In the genomic region with DNA sequence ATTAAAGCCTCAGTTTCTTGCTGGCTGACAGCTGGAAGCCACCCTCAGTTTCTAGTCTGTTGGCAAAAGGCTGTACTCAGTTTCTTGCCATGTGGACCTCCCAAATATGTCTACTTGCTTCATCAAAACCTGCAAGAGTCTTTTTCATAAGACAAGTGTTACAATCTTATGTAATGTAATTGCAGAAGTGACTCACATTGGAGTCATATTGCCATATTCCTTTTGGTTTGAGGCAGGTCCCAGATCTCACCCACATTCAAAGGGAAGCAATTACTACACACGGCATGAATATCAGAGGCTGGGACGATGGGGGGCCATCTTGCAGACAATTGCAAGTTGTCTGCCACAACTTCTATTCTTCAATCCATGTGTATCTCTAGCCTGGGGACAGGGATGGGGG, we compare ENCODE assay signal across 15 cellular contexts.
DNase-seq lines count a peak whose midpoint lies in the region; ATAC-seq, FAIRE-seq and TF ChIP-seq lines count a peak whose summit lies in the region.
"Had no signal": no experiment of that assay in that cellular context is flagged by ENCODE, and none has a peak within 500 bp of the region (broad histone marks: within the 10 kb centered on the region; RNA-seq: fewer than 3 reads in every experiment).

No MANE protein-coding gene starts in this region.

- WGBS in GM23248 (ENCODE audit: low coverage in 1 of 2, low lambda C conversion rate in 2 of 2, missing lambda C conversion rate in 2 of 2), 2 experiments, result 0 to 2% methylated on average over 2 of the region's 2 CpGs

- H3K4me3 ChIP-seq in GM23248 (no peak overlapping the region), bronchial epithelial cell (ENCODE audit: low read depth, low read length) (no peak overlapping the region)
- H3K4me3 ChIP-seq: left lung, transverse colon had no signal

- H3K9me3 ChIP-seq in GM23248 (ENCODE audit: low read depth), result no peaks in the 10 kb centered on the region
- H3K9me3 ChIP-seq: left lung, transverse colon had no signal

- ATAC-seq in HG02840 (IDR thresholded peaks at IDR 0.05; ENCODE audit: low FRiP score, unreplicated experiment), result no peak
- ATAC-seq: left lung; naive thymus-derived CD4-positive, alpha-beta T cell had no signal

- no peak for TF ChIP-seq CTCF in bronchial epithelial cell (IDR thresholded peaks at IDR 0.05; ENCODE audit: insufficient read depth, low read length, severe bottlenecking)

- no peak for FAIRE-seq in bronchial epithelial cell (lab: Jason Lieb, UNC)
- FAIRE-seq: colon had no signal

- H3K9ac ChIP-seq in GM23248, result no peak overlapping the region

- DNase-seq in GM23248 (peak; percentile 75), NOMO-1 (lab: John Stamatoyannopoulos, UW; ENCODE audit: unreplicated experiment in 2 of 2) (peak; percentile 67 to 80), bronchial epithelial cell (ENCODE audit: low read depth) (peak; percentile 86), putamen (ENCODE audit: low spot score) (peak; percentile 19), NCI-H1694 treated with DMSO at 0.1 percent for 48 hours (lab: John Stamatoyannopoulos, UW) (no peak)
- no peak for DNase-seq in activated T-cell treated with anti-CD3 and anti-CD28 coated beads, Interleukin-2, amount 50 U/mL, for 1 hour
- DNase-seq: activated CD4-positive, alpha-beta T cell treated with anti-CD3 and anti-CD28 coated beads for 4 hours; activated naive CD8-positive, alpha-beta T cell treated with anti-CD3 and anti-CD28 coated beads, Interleukin-2, amount 10 ng/mL, durations not matched to agents 7 days and 5 days; activated T-cell treated with anti-CD3 and anti-CD28 coated beads for 4 hours; left lung; naive thymus-derived CD4-positive, alpha-beta T cell; NCI-H510A; transverse colon had no signal

- no peak overlapping the region for H3K27ac ChIP-seq in GM23248
- H3K27ac ChIP-seq: left lung, transverse colon had no signal

- in situ Hi-C loops in GM23248 (cut with MboI), result no loop called here

- H3F3A ChIP-seq in GM23248 (ENCODE audit: insufficient read depth), result peaks cover 8% of the 10 kb centered on the region; the same call in 1 of the 2 replicates

- H3K9me2 ChIP-seq in GM23248 (ENCODE audit: insufficient read depth), result no peaks in the 10 kb centered on the region

- H3K36me3 ChIP-seq in GM23248 (ENCODE audit: low read depth) (no peaks in the 10 kb centered on the region), bronchial epithelial cell (ENCODE audit: control insufficient read depth, insufficient read depth, low read length) (no peaks in the 10 kb centered on the region)
- H3K36me3 ChIP-seq: left lung, transverse colon had no signal

- H4K20me1 ChIP-seq in GM23248 (ENCODE audit: insufficient read depth), result no peaks in the 10 kb centered on the region

- H3K27me3 ChIP-seq in GM23248 (replicated peaks; ENCODE audit: insufficient read depth) (peaks cover 5% of the 10 kb centered on the region; the same call in 1 of the 2 replicates), bronchial epithelial cell (ENCODE audit: control insufficient read depth, insufficient read depth, low read length) (no peaks in the 10 kb centered on the region)
- H3K27me3 ChIP-seq: left lung, transverse colon had no signal

- H3K4me2 ChIP-seq in GM23248 (ENCODE audit: unreplicated experiment), result no peak overlapping the region

- H3K79me2 ChIP-seq in GM23248 (ENCODE audit: insufficient read depth), result no peaks in the 10 kb centered on the region

- no peak overlapping the region for H2AFZ ChIP-seq in GM23248

- peaks cover 8% of the 10 kb centered on the region for H3K4me1 ChIP-seq in GM23248 (ENCODE audit: insufficient read depth)
- H3K4me1 ChIP-seq: left lung, transverse colon had no signal

Comparison
In these comparisons a context has a peak if more than half of its experiments do, and no peak if none do; other contexts are left out.
1. DNase-seq: peak in GM23248 (single experiment), NOMO-1 (2 of 2), bronchial epithelial cell (single experiment) and putamen (single experiment); none in activated T-cell treated with anti-CD3 and anti-CD28 coated beads, Interleukin-2, amount 50 U/mL, for 1 hour (single experiment) and NCI-H1694 treated with DMSO at 0.1 percent for 48 hours (single experiment).